Comparison of ENCODE assay signal across 18 cellular contexts in the genomic region with DNA sequence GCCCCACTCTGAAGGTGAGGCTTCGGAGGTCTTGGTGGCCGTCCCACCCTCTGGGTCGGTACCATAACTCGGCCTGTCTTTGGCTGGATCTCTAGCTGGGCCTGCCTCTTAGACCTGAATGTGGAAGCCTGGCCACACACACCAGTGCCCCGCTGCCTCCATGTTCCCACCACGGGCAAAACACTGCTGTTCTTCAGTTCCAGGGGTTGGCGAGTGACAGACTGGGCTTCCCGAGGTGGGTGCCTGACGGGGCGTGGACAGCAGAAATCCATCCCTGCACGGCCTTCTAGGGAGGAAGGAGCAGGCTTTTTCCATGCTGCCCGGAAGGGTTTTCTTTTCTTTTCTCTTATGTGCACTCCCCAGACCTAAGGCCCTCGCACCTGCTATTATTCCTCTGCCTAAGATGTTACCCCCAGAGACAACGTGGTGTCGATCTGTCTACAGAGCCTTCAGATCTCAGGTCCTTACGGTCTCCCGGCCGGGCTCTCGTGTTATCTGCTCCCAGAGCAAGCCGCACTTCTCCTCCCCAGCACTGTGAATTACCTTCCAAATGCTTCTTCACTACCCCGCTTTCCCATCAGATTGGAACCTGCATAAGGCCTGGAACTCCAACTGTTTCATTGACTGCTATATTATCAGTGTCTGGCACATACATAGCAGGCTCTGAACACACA.
"Had no signal": no experiment of that assay in that cellular context is flagged by ENCODE, and none has a peak within 500 bp of the region (broad histone marks: within the 10 kb centered on the region; RNA-seq: fewer than 3 reads in every experiment).

No MANE protein-coding gene starts in this region.

- H3K36me3 ChIP-seq: esophagus squamous epithelium, pancreas, prostate gland, spleen, tibial nerve, uterus had no signal

- H3K4me3 ChIP-seq: esophagus squamous epithelium, pancreas, prostate gland, spleen, tibial nerve, uterus had no signal

- H3K9me3 ChIP-seq: pancreas, prostate gland had no signal

- H3K27me3 ChIP-seq: esophagus squamous epithelium, pancreas, tibial nerve, uterus had no signal

- DNase-seq: activated CD4-positive, alpha-beta memory T cell treated with anti-CD3 and anti-CD28 coated beads, Interleukin-2, amount 10 ng/mL, durations not matched to agents 7 days and 5 days; activated CD4-positive, alpha-beta T cell treated with anti-CD3 and anti-CD28 coated beads, Interleukin-2, amount 10 ng/mL, durations not matched to agents 24 days and 14 days; activated CD4-positive, CD25-positive, alpha-beta regulatory T cell treated with anti-CD3 and anti-CD28 coated beads, Interleukin-2, amount 50 U/mL, for 72 hours; activated naive CD8-positive, alpha-beta T cell treated with anti-CD3 and anti-CD28 coated beads, Interleukin-2, amount 50 U/mL, for 24 hours; amygdala; esophagus squamous epithelium; foreskin melanocyte; left ventricle myocardium superior; nephron progenitor cell; pancreas; stimulated activated naive CD4-positive, alpha-beta T cell; T-helper 17 cell; T1000 had no signal

- H3K4me1 ChIP-seq: pancreas, prostate gland, spleen, tibial nerve, uterus had no signal

- H3K27ac ChIP-seq: epithelial cell of prostate, esophagus squamous epithelium, pancreas, prostate gland, spleen, tibial nerve, uterus had no signal

- ATAC-seq: activated naive CD8-positive, alpha-beta T cell treated with anti-CD3 and anti-CD28 coated beads, Interleukin-2, amount 50 U/mL, for 24 hours; left ventricle myocardium superior; pancreas; T-helper 17 cell had no signal
